8 cellular contexts compared by ENCODE assay signal in genomic region chr2:156333274-156333950, GRCh38. TPM values are rescaled to one million over a fixed set of nuclear protein-coding genes. Genes with fewer than 3 reads are reported as not detected.
A peak's percentile ranks its signal among the peaks of the same experiment; 100 is the strongest.
DNase-seq lines count a peak whose midpoint lies in the region; ATAC-seq and TF ChIP-seq lines count a peak whose summit lies in the region.

No MANE protein-coding gene starts in this region.

- intact Hi-C loops in activated B cell treated with CpG ODN at 0.5 μM for 24 hours (cut with micrococcal nuclease) = loop anchor here (1.0 to 10.0 kb wide), 5 partner anchors 205 to 1544 kb away; partner anchors contain the start of gene ACVR1

- peak overlapping the region; percentile 97 for H3K4me2 ChIP-seq in trophoblast cell (ENCODE audit: low read length)

- peaks cover 28% of the 10 kb centered on the region for H3K27me3 ChIP-seq in trophoblast cell (ENCODE audit: insufficient read depth, low read length)

- H3K4me1 Mint-ChIP-seq in activated B cell treated with CpG ODN at 0.5 μM for 24 hours = peaks cover 48% of the 10 kb centered on the region

- no peak overlapping the region for H3K4ac ChIP-seq in trophoblast cell (ENCODE audit: low read depth, low read length)

- H2BK12ac ChIP-seq in trophoblast cell (ENCODE audit: low read length) = no peak overlapping the region

- no peak overlapping the region for H3K23ac ChIP-seq in trophoblast cell (ENCODE audit: low read length)

- H3K36me3 Mint-ChIP-seq in activated B cell treated with CpG ODN at 0.5 μM for 24 hours (ENCODE audit: low read depth) = peaks cover 43% of the 10 kb centered on the region

- no peak overlapping the region for H2BK120ac ChIP-seq in trophoblast cell (ENCODE audit: insufficient read depth, low read length, poor library complexity)

- ATAC-seq in GM19351 (IDR thresholded peaks at IDR 0.05; ENCODE audit: unreplicated experiment) (peak; percentile 22), HG03439 (IDR thresholded peaks at IDR 0.05; ENCODE audit: unreplicated experiment) (peak; percentile 18), activated B cell treated with CpG ODN at 0.5 μM for 24 hours (ENCODE audit: low read depth) (peak; percentile 8)

- POLR2A ChIA-PET in activated B cell treated with CpG ODN at 0.5 μM for 24 hours (lab: Charles Lee) = interaction anchor here (0.6 to 7.4 kb wide), 14 partner anchors 9 to 1136 kb away, joined by 3 to 120 read pairs (median 5); partner anchors contain the start of gene GPD2

- H3K4me1 ChIP-seq in trophoblast cell (ENCODE audit: control insufficient read depth in 1 of 2, insufficient read depth in 2 of 2, low read length in 2 of 2) = peaks cover 0 to 9% of the 10 kb centered on the region in 2 experiments

- H3K9me3 Mint-ChIP-seq in activated B cell treated with CpG ODN at 0.5 μM for 24 hours = no peaks in the 10 kb centered on the region

- TF ChIP-seq CTCF in activated B cell treated with CpG ODN at 0.5 μM for 24 hours (IDR thresholded peaks at IDR 0.05) (no peak), fibroblast of mammary gland (conservative IDR thresholded peaks at IDR 0.05; ENCODE audit: control insufficient read depth, insufficient read depth, low read depth, low read length) (no peak)

- H3K4me3 ChIP-seq in fibroblast of mammary gland (ENCODE audit: control insufficient read depth, low read depth, low read length) (peak overlapping the region; percentile 83), trophoblast cell (ENCODE audit: low read depth, low read length) (peak overlapping the region; percentile 76)

- H4K12ac ChIP-seq in trophoblast cell (ENCODE audit: low read depth, low read length) = no peak overlapping the region

- no peaks in the 10 kb centered on the region for H3K79me2 ChIP-seq in trophoblast cell (ENCODE audit: control insufficient read depth, insufficient read depth, low read length, poor library complexity)

- peaks cover 9% of the 10 kb centered on the region for H3K9me3 ChIP-seq in trophoblast cell (ENCODE audit: insufficient read depth, low read depth, low read length)

- no peaks in the 10 kb centered on the region for H3K36me3 ChIP-seq in trophoblast cell (ENCODE audit: control insufficient read depth in 1 of 2, insufficient read depth in 2 of 2, low read length in 2 of 2)

- no peak overlapping the region for H3K9ac ChIP-seq in trophoblast cell (ENCODE audit: low read length)

- no peak overlapping the region for H4K91ac ChIP-seq in trophoblast cell (ENCODE audit: low read depth, low read length)

- H3K27me3 Mint-ChIP-seq in activated B cell treated with CpG ODN at 0.5 μM for 24 hours = peaks cover 22% of the 10 kb centered on the region

- peak overlapping the region; percentile 94 for H3K27ac Mint-ChIP-seq in activated B cell treated with CpG ODN at 0.5 μM for 24 hours

- peak overlapping the region; percentile 73 for H2AFZ ChIP-seq in trophoblast cell (ENCODE audit: insufficient read depth, low read length, poor library complexity)

- DNase-seq in COLO668 (lab: John Stamatoyannopoulos, UW; ENCODE audit: unreplicated experiment) (peak; percentile 47), activated B cell treated with CpG ODN at 0.5 μM for 24 hours (no peak), fibroblast of mammary gland (ENCODE audit: low read depth) (no peak), trophoblast cell (peak in 1 of 2 donors; percentile 55), GM19240 (ENCODE audit: insufficient read length, low spot score) (no peak), kidney tubule cell (ENCODE audit: low spot score) (no peak)

- H3K18ac ChIP-seq in trophoblast cell (ENCODE audit: low read length) = no peak overlapping the region

- CTCF ChIA-PET in activated B cell treated with CpG ODN at 0.5 μM for 24 hours (lab: Charles Lee) = interaction anchor here (1.3 to 3.8 kb wide), 2 partner anchors 67 to 256 kb away, joined by 5 to 60 read pairs; no protein-coding TSS in a partner anchor

- no peak overlapping the region for H2AK5ac ChIP-seq in trophoblast cell (ENCODE audit: low read length)

- WGBS in trophoblast cell (ENCODE audit: extremely low coverage, insufficient coverage, insufficient read length) = no CpG with 5 or more reads among the region's 28 CpGs

- peak overlapping the region; percentile 33 for H3K14ac ChIP-seq in trophoblast cell (ENCODE audit: low read length)

- peaks cover 10% of the 10 kb centered on the region for H3K79me1 ChIP-seq in trophoblast cell (ENCODE audit: low read length)

- no peak overlapping the region for H3K27ac ChIP-seq in trophoblast cell (ENCODE audit: low read depth, low read length)

- H2BK5ac ChIP-seq in trophoblast cell (ENCODE audit: low read depth, low read length, poor library complexity) = no peak overlapping the region

- H4K8ac ChIP-seq in trophoblast cell (ENCODE audit: low read depth, low read length) = no peak overlapping the region

- H3K4me3 Mint-ChIP-seq in activated B cell treated with CpG ODN at 0.5 μM for 24 hours = peak overlapping the region; percentile 91

RNA-seq across cellular contexts. Expression of gene NR4A2, which starts 0.9 kb away (rescaled TPM):
- total RNA-seq in activated B cell treated with CpG ODN at 0.5 μM for 24 hours = 6.7 and 7.5 TPM in 2 replicates
- 1.3 and 1.7 TPM in 2 replicates for polyA plus RNA-seq in trophoblast cell (2013)
